In the genomic region with DNA sequence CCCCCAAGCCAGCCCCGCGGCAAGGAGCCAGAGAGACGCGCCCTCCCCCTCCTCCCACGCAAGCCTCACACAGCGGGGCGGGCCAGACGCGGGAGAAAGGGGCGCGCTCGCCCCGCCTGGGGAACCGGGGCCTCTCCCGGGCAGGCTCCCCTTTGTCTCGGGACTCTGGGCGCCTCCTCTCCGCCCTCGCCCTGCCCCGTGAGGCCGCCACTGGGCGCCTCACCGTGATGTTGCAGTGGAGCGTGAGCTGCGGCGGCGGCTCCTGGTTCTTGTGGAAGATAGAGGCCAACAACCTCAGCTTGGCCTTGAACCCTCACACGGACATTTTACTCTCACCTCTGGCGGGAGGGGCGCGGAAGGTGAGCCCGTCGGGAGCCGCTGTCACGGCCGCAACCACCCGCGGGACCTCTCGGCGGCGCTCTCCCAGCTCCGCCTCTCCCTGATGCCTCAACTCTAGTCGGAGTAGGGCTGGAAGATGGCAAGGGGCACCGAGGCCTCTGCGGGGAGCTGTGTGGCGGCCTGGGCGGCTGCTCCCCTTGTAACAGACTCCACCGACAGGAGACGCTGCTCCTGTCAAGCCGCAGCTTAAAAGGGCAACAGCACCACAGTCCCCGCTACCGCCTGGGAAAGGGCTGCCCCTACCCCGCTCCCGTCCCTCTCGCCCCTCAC, we compare ENCODE assay signal across 1 cellular context.
A peak's percentile ranks its signal among the peaks of the same experiment; 100 is the strongest.
TF ChIP-seq lines count a peak whose summit lies in the region.

No MANE protein-coding gene starts in this region.

TF ChIP-seq in HepG2, 621 proteins besides CTCF, POLR2A, EP300 and RAD21:
- TF ChIP-seq RXRA (CRISPR knock-in tag; IDR thresholded peaks at IDR 0.05) (0 out of 2 replicates have a peak, but pooled peaks have one; percentile 16), RARA (CRISPR knock-in tag; IDR thresholded peaks at IDR 0.05) (0 out of 2 replicates have a peak, but pooled peaks have one; percentile 20)
